22 cellular contexts compared by ENCODE assay signal in genomic region chr16:46866286-46866685, GRCh38. TPM values are rescaled to one million over a fixed set of nuclear protein-coding genes. Genes with fewer than 3 reads are reported as not detected.
DNase-seq lines count a peak whose midpoint lies in the region; ATAC-seq, FAIRE-seq and TF ChIP-seq lines count a peak whose summit lies in the region.
"Had no signal": no experiment of that assay in that cellular context is flagged by ENCODE, and none has a peak within 500 bp of the region (broad histone marks: within the 10 kb centered on the region; RNA-seq: fewer than 3 reads in every experiment).

No MANE protein-coding gene starts in this region.

- no peaks in the 10 kb centered on the region for H3K36me3 Mint-ChIP-seq in glutamatergic neuron (ENCODE audit: unreplicated experiment)

- H3K9me3 Mint-ChIP-seq in glutamatergic neuron (ENCODE audit: unreplicated experiment), result peaks cover 4% of the 10 kb centered on the region

- FAIRE-seq in GM18507 (lab: Jason Lieb, UNC) (peak; percentile 21), HepG2 (lab: Jason Lieb, UNC) (no peak)
- FAIRE-seq: A204.1, GM12891, H54 had no signal

- intact Hi-C loops in HepG2 (cut with micrococcal nuclease; ENCODE audit: unreplicated experiment), result no loop called here

- H3K9me3 ChIP-seq in HepG2 (ENCODE audit: low read length), result no peaks in the 10 kb centered on the region

- no peak for DNase-seq in GM18507 (ENCODE audit: extremely low spot score, insufficient read length, low read depth)
- peak; percentile 13 for DNase-seq in LHCN-M2 (ENCODE audit: low read depth)
- no peak for DNase-seq in HepG2 (ENCODE audit: low spot score)
- no peak for DNase-seq in glutamatergic neuron
- no peak for DNase-seq in Ammon's horn (ENCODE audit: low spot score)
- no peak for DNase-seq in medulla oblongata (ENCODE audit: extremely low spot score)
- no peak for DNase-seq in RWPE1 (ENCODE audit: low spot score)
- DNase-seq: ACHN; CD4-positive, alpha-beta memory T cell; DMS153; DND-41; EL; HCEC 1CT; HFFc6; KG1 had no signal

- no peaks in the 10 kb centered on the region for H3K4me1 Mint-ChIP-seq in glutamatergic neuron (ENCODE audit: low read depth, unreplicated experiment)

- H3K4me1 ChIP-seq in HepG2 (ENCODE audit: insufficient read depth, low read length), result peaks cover 97% of the 10 kb centered on the region

- 50% methylated on average over 1 of the region's 1 CpG for WGBS in HepG2 (ENCODE audit: low lambda C conversion rate)

- H3K36me3 ChIP-seq in HepG2 (replicated peaks in 1 of 2; ENCODE audit: control insufficient read depth in 1 of 2, insufficient read depth in 2 of 2, low read length in 2 of 2), result no peaks in the 10 kb centered on the region

- TF ChIP-seq EP300 in HepG2 (IDR thresholded peaks at IDR 0.05; ENCODE audit: low read depth in 2 of 2, low read length in 2 of 2) (peak in 1 of 2 experiments; percentile 43; a peak in 1 of 4 replicates), HepG2 (CRISPR knock-in tag; IDR thresholded peaks at IDR 0.05; ENCODE audit: borderline replicate concordance) (no peak)

- no peak overlapping the region for H3K9ac ChIP-seq in HepG2 (ENCODE audit: insufficient read depth, low read depth, low read length)

- H3K27ac ChIP-seq in HepG2 (ENCODE audit: extremely low read length, insufficient read depth, low read length) (no peak overlapping the region), RWPE1 (no peak overlapping the region)
- H3K27ac ChIP-seq: HL-60 had no signal

- no TSS peak for BruUV-seq in HepG2 (replicated peaks; lab: Mats Ljungman, UMichigan)

- TF ChIP-seq POLR2A in HepG2 (IDR thresholded peaks at IDR 0.05; ENCODE audit: insufficient read depth in 1 of 2, low read depth in 2 of 2, low read length in 2 of 2), result no peak

- no peak overlapping the region for H3K27ac Mint-ChIP-seq in glutamatergic neuron (ENCODE audit: unreplicated experiment)
- H3K27ac Mint-ChIP-seq: CD4-positive, alpha-beta memory T cell; GM23338; HFFc6 had no signal

- H3K27me3 ChIP-seq in HepG2 (ENCODE audit: control insufficient read depth in 1 of 2, insufficient read depth in 2 of 2, low read length in 2 of 2), result no peaks in the 10 kb centered on the region

- CTCF ChIA-PET in HepG2 (lab: Yijun Ruan, JAX; ENCODE audit: low intra/inter-chr PET ratio, low total read pairs), result no interaction called here
- CTCF ChIA-PET in RWPE1 (lab: Yijun Ruan, JAX), result interaction anchor here (0.8 to 1.0 kb wide), 2 partner anchors 12 to 20 kb away, joined by 3 to 5 read pairs; no protein-coding TSS in a partner anchor

- no peaks in the 10 kb centered on the region for H3K79me2 ChIP-seq in HepG2 (ENCODE audit: insufficient read depth, low read length)

- in situ Hi-C loops in HepG2 (cut with HindIII; ENCODE audit: extremely low pct_ligation_motif_present, low pct_unique_long_range_greater_than_20kb), result no loop called here

- TF ChIP-seq RAD21 in HepG2 (CRISPR knock-in tag; IDR thresholded peaks at IDR 0.05), result no peak

- H3K4me2 ChIP-seq in HepG2 (ENCODE audit: low read depth, low read length), result no peak overlapping the region
- H3K4me2 ChIP-seq: GM23338 had no signal

- POLR2A ChIA-PET in HepG2 (lab: Yijun Ruan, JAX) (interaction anchor here (0.9 to 11.9 kb wide), 4 partner anchors 9 to 42 kb away, joined by 3 to 306 read pairs (median 32); partner anchors contain the start of gene GPT2), RWPE1 (lab: Yijun Ruan, JAX; ENCODE audit: low non-redundant PET) (no interaction called here)

- H3K4me3 ChIP-seq in HepG2 (replicated peaks in 1 of 3; ENCODE audit: insufficient read depth in 1 of 3, low read depth in 2 of 3, low read length in 3 of 3), result no peak overlapping the region
- H3K4me3 ChIP-seq: GM23338 had no signal

- peaks cover 1% of the 10 kb centered on the region for H3K27me3 Mint-ChIP-seq in glutamatergic neuron (ENCODE audit: unreplicated experiment)
- H3K27me3 Mint-ChIP-seq: IgD-negative memory B cell had no signal

- no peak overlapping the region for H3K4me3 Mint-ChIP-seq in glutamatergic neuron (ENCODE audit: unreplicated experiment)
- H3K4me3 Mint-ChIP-seq: CD14-positive monocyte; CD4-positive, alpha-beta memory T cell; GM23338; HFFc6 had no signal

- TF ChIP-seq CTCF in HepG2 (CRISPR knock-in tag; IDR thresholded peaks at IDR 0.05), result no peak
- TF ChIP-seq CTCF in glutamatergic neuron (IDR thresholded peaks at IDR 0.05; ENCODE audit: partially characterized antibody, unreplicated experiment), result no peak
- no peak for TF ChIP-seq CTCF in RWPE1 (conservative IDR thresholded peaks at IDR 0.05; ENCODE audit: low read depth)

- no peak for ATAC-seq in HepG2
- ATAC-seq: GM23338 had no signal

- no peaks in the 10 kb centered on the region for H4K20me1 ChIP-seq in HepG2 (ENCODE audit: insufficient read depth, low read length)

- no peak overlapping the region for H2AFZ ChIP-seq in HepG2 (ENCODE audit: low read length)
- H2AFZ ChIP-seq: GM23338 had no signal

TF ChIP-seq in HepG2, 621 proteins besides CTCF, POLR2A, EP300 and RAD21 (continues in another document):
- TF ChIP-seq ZNF557 (CRISPR knock-in tag; IDR thresholded peaks at IDR 0.05) (no peak), ZBTB38 (CRISPR knock-in tag; IDR thresholded peaks at IDR 0.05) (0 out of 2 replicates have a peak, but pooled peaks have one; percentile 20), FOXP1 (IDR thresholded peaks at IDR 0.05) (no peak), FOXP1 (CRISPR knock-in tag; IDR thresholded peaks at IDR 0.05) (peak; percentile 95), ZNF460 (CRISPR knock-in tag; IDR thresholded peaks at IDR 0.05; ENCODE audit: borderline replicate concordance) (no peak), NR2F6 (IDR thresholded peaks at IDR 0.05) (peak; percentile 82), NR2F6 (CRISPR knock-in tag; IDR thresholded peaks at IDR 0.05) (peak; percentile 95), IKZF4 (CRISPR knock-in tag; IDR thresholded peaks at IDR 0.05; ENCODE audit: borderline replicate concordance, low read depth, not compliant biosample characterization) (no peak), ZNF644 (CRISPR knock-in tag; IDR thresholded peaks at IDR 0.05; ENCODE audit: low read depth) (peak; percentile 85), ZNF350 (CRISPR knock-in tag; IDR thresholded peaks at IDR 0.05; ENCODE audit: borderline replicate concordance, low read depth) (peak; percentile 15; the same call in 1 of the 2 replicates), CBX5 (CRISPR knock-in tag; IDR thresholded peaks at IDR 0.05; ENCODE audit: borderline replicate concordance) (peak; percentile 59; the same call in 1 of the 2 replicates), RFXANK (CRISPR knock-in tag; IDR thresholded peaks at IDR 0.05) (no peak)

RNA-seq across cellular contexts. Expression of gene GPT2, which starts 17.9 kb away (rescaled TPM):
- total RNA-seq in LHCN-M2 (2014; rRNA removed) (16.0 and 20.1 TPM in 2 replicates), HepG2 (2016; rRNA removed; fragmentation: Illumina TruSeq; extraction: Trizol) (130 and 138 TPM in 2 replicates), glutamatergic neuron (ENCODE audit: unreplicated experiment) (70.7 TPM)
- polyA plus RNA-seq in LHCN-M2 (2012), result 12.5 TPM
- 22.1 and 23.2 TPM in 2 replicates for total RNA-seq in HepG2 (2016; cell fraction: cytosol; rRNA removed; fragmentation: Illumina TruSeq; extraction: Trizol; ENCODE audit: low read depth)
- 114 and 146 TPM in 2 replicates for total RNA-seq in HepG2 (2016; cell fraction: insoluble cytoplasmic fraction; rRNA removed; fragmentation: Illumina TruSeq; extraction: Trizol)
- total RNA-seq in HepG2 (2016; cell fraction: membrane; rRNA removed; fragmentation: Illumina TruSeq; extraction: Trizol), result 63.0 and 65.0 TPM in 2 replicates
- 59.4 and 71.5 TPM in 2 replicates for total RNA-seq in HepG2 (2016; cell fraction: nucleus; rRNA removed; fragmentation: Illumina TruSeq; extraction: Trizol)
- polyA plus RNA-seq in HepG2 (2011; rRNA removed), result 267 and 269 TPM in 2 replicates
- polyA plus RNA-seq in HepG2 (2011; cell fraction: cytosol; rRNA removed), result 182 and 277 TPM in 2 replicates
- 334 and 385 TPM in 2 replicates for polyA plus RNA-seq in HepG2 (2011; cell fraction: nucleus; rRNA removed)
- polyA plus RNA-seq in HepG2 (2012), result 220 and 249 TPM in 2 replicates
- polyA plus RNA-seq in HepG2 (2016; cell fraction: cytosol; fragmentation: Illumina TruSeq; extraction: Trizol; ENCODE audit: low read depth), result 21.5 and 27.7 TPM in 2 replicates
- 122 and 156 TPM in 2 replicates for polyA plus RNA-seq in HepG2 (2016; cell fraction: insoluble cytoplasmic fraction; fragmentation: Illumina TruSeq; extraction: Trizol; ENCODE audit: low read depth)
- polyA plus RNA-seq in HepG2 (2016; cell fraction: membrane; fragmentation: Illumina TruSeq; extraction: Trizol; ENCODE audit: low read depth), result 42.5 and 45.9 TPM in 2 replicates
- 148 and 163 TPM in 2 replicates for polyA plus RNA-seq in HepG2 (2016; cell fraction: nucleus; fragmentation: Illumina TruSeq; extraction: Trizol; ENCODE audit: insufficient read depth, low read depth)
- 33.0 and 786 TPM in 2 replicates for polyA minus RNA-seq in HepG2 (2011; rRNA and poly(A)+ RNA removed; ENCODE audit: low replicate concordance)
- 198 TPM in 2 replicates for polyA minus RNA-seq in HepG2 (2011; cell fraction: cytosol; rRNA and poly(A)+ RNA removed)
- 79.2 and 86.4 TPM in 2 replicates for polyA minus RNA-seq in HepG2 (2011; cell fraction: nucleus; rRNA and poly(A)+ RNA removed)

RNA-seq across cellular contexts. Expression of gene C16orf87, which starts 35.3 kb away (rescaled TPM):
- 9.5 and 12.0 TPM in 2 replicates for total RNA-seq in LHCN-M2 (2014; rRNA removed)
- 6.5 TPM for polyA plus RNA-seq in LHCN-M2 (2012)
- total RNA-seq in HepG2 (2016; rRNA removed; fragmentation: Illumina TruSeq; extraction: Trizol), result 19.5 and 27.6 TPM in 2 replicates
- total RNA-seq in HepG2 (2016; cell fraction: cytosol; rRNA removed; fragmentation: Illumina TruSeq; extraction: Trizol; ENCODE audit: low read depth), result 12.4 and 15.0 TPM in 2 replicates
- total RNA-seq in HepG2 (2016; cell fraction: insoluble cytoplasmic fraction; rRNA removed; fragmentation: Illumina TruSeq; extraction: Trizol), result 20.6 and 26.6 TPM in 2 replicates
- 21.9 and 26.0 TPM in 2 replicates for total RNA-seq in HepG2 (2016; cell fraction: membrane; rRNA removed; fragmentation: Illumina TruSeq; extraction: Trizol)
- 10.7 and 12.4 TPM in 2 replicates for total RNA-seq in HepG2 (2016; cell fraction: nucleus; rRNA removed; fragmentation: Illumina TruSeq; extraction: Trizol)
- polyA plus RNA-seq in HepG2 (2011; rRNA removed), result 5.7 and 8.6 TPM in 2 replicates
- polyA plus RNA-seq in HepG2 (2011; cell fraction: cytosol; rRNA removed), result 4.2 and 5.6 TPM in 2 replicates
- polyA plus RNA-seq in HepG2 (2011; cell fraction: nucleus; rRNA removed), result 2.1 and 3.9 TPM in 2 replicates
- 12.9 and 18.1 TPM in 2 replicates for polyA plus RNA-seq in HepG2 (2012)
- polyA plus RNA-seq in HepG2 (2016; cell fraction: cytosol; fragmentation: Illumina TruSeq; extraction: Trizol; ENCODE audit: low read depth), result 8.5 and 11.4 TPM in 2 replicates
- 31.9 and 33.4 TPM in 2 replicates for polyA plus RNA-seq in HepG2 (2016; cell fraction: insoluble cytoplasmic fraction; fragmentation: Illumina TruSeq; extraction: Trizol; ENCODE audit: low read depth)
- 14.6 and 16.7 TPM in 2 replicates for polyA plus RNA-seq in HepG2 (2016; cell fraction: membrane; fragmentation: Illumina TruSeq; extraction: Trizol; ENCODE audit: low read depth)
- 17.0 and 18.6 TPM in 2 replicates for polyA plus RNA-seq in HepG2 (2016; cell fraction: nucleus; fragmentation: Illumina TruSeq; extraction: Trizol; ENCODE audit: insufficient read depth, low read depth)
- 3.1 and 4.3 TPM in 2 replicates for polyA minus RNA-seq in HepG2 (2011; rRNA and poly(A)+ RNA removed; ENCODE audit: low replicate concordance)
- 5.7 and 6.3 TPM in 2 replicates for polyA minus RNA-seq in HepG2 (2011; cell fraction: cytosol; rRNA and poly(A)+ RNA removed)
- 10.3 and 11.4 TPM in 2 replicates for polyA minus RNA-seq in HepG2 (2011; cell fraction: nucleus; rRNA and poly(A)+ RNA removed)
- total RNA-seq in glutamatergic neuron (ENCODE audit: unreplicated experiment), result 15.8 TPM
